8 cellular contexts compared by ENCODE assay signal in genomic region chrX:2500091-2500680, GRCh38. TPM values are rescaled to one million over a fixed set of nuclear protein-coding genes. Genes with fewer than 3 reads are reported as not detected.
DNase-seq lines count a peak whose midpoint lies in the region; ATAC-seq lines count a peak whose summit lies in the region.

No MANE protein-coding gene starts in this region.

- H3K4me3 Mint-ChIP-seq in activated CD4-positive, alpha-beta memory T cell treated with anti-CD3 and anti-CD28 coated beads for 36 hours = peak overlapping the region; percentile 78
- peak overlapping the region; percentile 83 for H3K4me3 Mint-ChIP-seq in natural killer cell treated with Interleukin-12 subunit alpha and Interleukin-12 subunit beta and Interleukin-15 and Interleukin-18, amount 100 ng/mL, for 72 hours

- CTCF ChIA-PET in activated CD4-positive, alpha-beta memory T cell treated with anti-CD3 and anti-CD28 coated beads for 36 hours (lab: Charles Lee) = no interaction called here

- H3K27ac Mint-ChIP-seq in activated CD4-positive, alpha-beta memory T cell treated with anti-CD3 and anti-CD28 coated beads for 36 hours = peak overlapping the region; percentile 70
- H3K27ac Mint-ChIP-seq in natural killer cell treated with Interleukin-12 subunit alpha and Interleukin-12 subunit beta and Interleukin-15 and Interleukin-18, amount 100 ng/mL, for 72 hours = peak overlapping the region; percentile 71 to 86

- H3K9me3 Mint-ChIP-seq in activated CD4-positive, alpha-beta memory T cell treated with anti-CD3 and anti-CD28 coated beads for 36 hours = no peaks in the 10 kb centered on the region
- no peaks in the 10 kb centered on the region for H3K9me3 Mint-ChIP-seq in natural killer cell treated with Interleukin-12 subunit alpha and Interleukin-12 subunit beta and Interleukin-15 and Interleukin-18, amount 100 ng/mL, for 72 hours

- H3K36me3 Mint-ChIP-seq in activated CD4-positive, alpha-beta memory T cell treated with anti-CD3 and anti-CD28 coated beads for 36 hours = peaks cover 9% of the 10 kb centered on the region
- no peaks in the 10 kb centered on the region for H3K36me3 Mint-ChIP-seq in natural killer cell treated with Interleukin-12 subunit alpha and Interleukin-12 subunit beta and Interleukin-15 and Interleukin-18, amount 100 ng/mL, for 72 hours

- ATAC-seq in GM19035 (IDR thresholded peaks at IDR 0.05; ENCODE audit: unreplicated experiment) (peak; percentile 53), HG03354 (IDR thresholded peaks at IDR 0.05; ENCODE audit: poor library complexity, severe bottlenecking, unreplicated experiment) (peak; percentile 58)
- ATAC-seq in natural killer cell treated with Interleukin-12 subunit alpha and Interleukin-12 subunit beta and Interleukin-15 and Interleukin-18, amount 100 ng/mL, for 72 hours = peak; percentile 61 to 65

- intact Hi-C loops in activated CD4-positive, alpha-beta memory T cell treated with anti-CD3 and anti-CD28 coated beads for 36 hours (cut with micrococcal nuclease) = loop anchor here (5.0 kb wide), 2 partner anchors 107 to 838 kb away; no protein-coding TSS in a partner anchor

- H3K4me1 Mint-ChIP-seq in activated CD4-positive, alpha-beta memory T cell treated with anti-CD3 and anti-CD28 coated beads for 36 hours (ENCODE audit: low read depth) = peaks cover 27% of the 10 kb centered on the region
- peaks cover 14 to 15% of the 10 kb centered on the region in 2 donors for H3K4me1 Mint-ChIP-seq in natural killer cell treated with Interleukin-12 subunit alpha and Interleukin-12 subunit beta and Interleukin-15 and Interleukin-18, amount 100 ng/mL, for 72 hours (ENCODE audit: low read depth in 2 of 2)

- H3K27me3 Mint-ChIP-seq in activated CD4-positive, alpha-beta memory T cell treated with anti-CD3 and anti-CD28 coated beads for 36 hours = no peaks in the 10 kb centered on the region
- no peaks in the 10 kb centered on the region for H3K27me3 Mint-ChIP-seq in natural killer cell treated with Interleukin-12 subunit alpha and Interleukin-12 subunit beta and Interleukin-15 and Interleukin-18, amount 100 ng/mL, for 72 hours

- DNase-seq in 8988T (peak; percentile 62), fibroblast of gingiva (ENCODE audit: low read depth) (peak; percentile 57), DMS153 (lab: John Stamatoyannopoulos, UW) (no peak), DMS53 treated with DMSO at 0.1 percent for 48 hours (lab: John Stamatoyannopoulos, UW; ENCODE audit: unreplicated experiment) (no peak)
- peak; percentile 41 for DNase-seq in activated CD4-positive, alpha-beta memory T cell treated with anti-CD3 and anti-CD28 coated beads for 36 hours
- no peak for DNase-seq in natural killer cell treated with Interleukin-12 subunit alpha and Interleukin-12 subunit beta and Interleukin-15 and Interleukin-18, amount 100 ng/mL, for 72 hours (ENCODE audit: low spot score)

- POLR2A ChIA-PET in activated CD4-positive, alpha-beta memory T cell treated with anti-CD3 and anti-CD28 coated beads for 36 hours (lab: Charles Lee) = no interaction called here

RNA-seq across cellular contexts. Expression of gene DHRSX, which starts 0.6 kb away (rescaled TPM):
- 10 to 100 TPM; 20.7 to 21.3 TPM for total RNA-seq in activated CD4-positive, alpha-beta memory T cell treated with anti-CD3 and anti-CD28 coated beads for 36 hours
- total RNA-seq in natural killer cell treated with Interleukin-12 subunit alpha and Interleukin-12 subunit beta and Interleukin-15 and Interleukin-18, amount 100 ng/mL, for 72 hours = 10 to 100 TPM; 24.0 to 35.7 TPM

RNA-seq across cellular contexts. Expression of gene ZBED1, which starts 0.6 kb away (rescaled TPM):
- 10 to 100 TPM; 22.5 to 25.3 TPM for total RNA-seq in activated CD4-positive, alpha-beta memory T cell treated with anti-CD3 and anti-CD28 coated beads for 36 hours
- total RNA-seq in natural killer cell treated with Interleukin-12 subunit alpha and Interleukin-12 subunit beta and Interleukin-15 and Interleukin-18, amount 100 ng/mL, for 72 hours = 10 to 100 TPM; 34.4 to 42.0 TPM

Comparison
In these comparisons a context has a peak if more than half of its experiments do, and no peak if none do; other contexts are left out.
1. DNase-seq: peak in 8988T (single experiment), activated CD4-positive, alpha-beta memory T cell treated with anti-CD3 and anti-CD28 coated beads for 36 hours (single experiment) and fibroblast of gingiva (single experiment); none in natural killer cell treated with Interleukin-12 subunit alpha and Interleukin-12 subunit beta and Interleukin-15 and Interleukin-18, amount 100 ng/mL, for 72 hours (single experiment), DMS153 (single experiment) and DMS53 treated with DMSO at 0.1 percent for 48 hours (single experiment).
2. Peak in every context shown above with its lines, with median percentiles within 50 percentile points of each other: ATAC-seq.